In the genomic region with DNA sequence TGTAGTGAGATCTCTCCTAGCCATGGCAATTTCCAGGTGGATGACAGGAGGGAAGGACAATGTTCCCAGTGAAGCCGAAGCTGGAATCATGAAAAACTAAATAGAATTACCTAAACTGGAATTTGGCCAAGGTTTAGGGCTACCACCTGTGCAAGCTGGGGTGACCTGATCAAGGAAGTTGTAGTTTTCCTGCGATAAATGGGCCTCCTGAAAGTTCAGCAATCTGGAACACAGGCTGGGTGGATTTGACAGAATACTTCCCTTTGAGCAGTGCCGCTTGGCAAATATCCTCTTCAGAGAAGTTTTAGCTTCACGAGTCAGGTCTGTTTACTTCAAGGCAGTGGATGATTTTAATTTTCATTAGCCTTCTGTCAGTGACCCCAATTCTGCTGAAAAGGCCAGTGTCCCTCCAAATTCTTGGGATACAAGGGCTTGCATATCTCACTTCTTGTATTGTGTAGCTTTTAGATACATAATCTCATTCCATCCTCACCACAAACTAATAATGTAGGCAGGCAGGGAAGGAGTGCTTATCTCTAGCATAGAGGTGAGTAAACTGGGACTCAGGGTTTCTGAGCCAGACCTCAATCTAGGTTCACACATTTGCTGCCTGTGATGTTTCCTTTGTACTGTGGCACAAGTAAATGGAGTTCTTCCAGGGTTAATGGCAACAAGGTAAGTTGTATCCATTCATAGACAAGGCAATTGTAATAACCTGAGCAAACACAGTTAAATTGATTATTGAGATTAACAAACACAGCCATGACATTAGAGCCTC, we compare ENCODE assay signal across 27 cellular contexts.
A peak's percentile ranks its signal among the peaks of the same experiment; 100 is the strongest.
DNase-seq lines count a peak whose midpoint lies in the region; ATAC-seq and TF ChIP-seq lines count a peak whose summit lies in the region.
"Had no signal": no experiment of that assay in that cellular context is flagged by ENCODE, and none has a peak within 500 bp of the region (broad histone marks: within the 10 kb centered on the region; RNA-seq: fewer than 3 reads in every experiment).

No MANE protein-coding gene starts in this region.

- peaks cover 20% of the 10 kb centered on the region for H3K4me1 ChIP-seq in endodermal cell (ENCODE audit: control insufficient read depth, insufficient read depth, low read length)
- H3K4me1 ChIP-seq: BLaER1, HAP-1 had no signal

- H3K4me1 Mint-ChIP-seq in endodermal cell (peaks cover 47% of the 10 kb centered on the region), progenitor cell of endocrine pancreas (ENCODE audit: low read depth) (peaks cover 37% of the 10 kb centered on the region)

- whole genome bisulfite sequencing in endodermal cell (ENCODE audit: insufficient coverage in 1 of 2, insufficient read length in 1 of 2), 2 experiments, result 77 to 79% methylated on average over 4 of the region's 4 CpGs

- peak overlapping the region; percentile 47 for H3K4me3 ChIP-seq in endodermal cell (ENCODE audit: low read length)
- H3K4me3 ChIP-seq: BLaER1, GM12878, HAP-1 had no signal

- H3K36me3 Mint-ChIP-seq in endodermal cell (ENCODE audit: low read depth) (no peaks in the 10 kb centered on the region), progenitor cell of endocrine pancreas (ENCODE audit: insufficient read depth) (no peaks in the 10 kb centered on the region)

- no peaks in the 10 kb centered on the region for H3K27me3 Mint-ChIP-seq in endodermal cell (ENCODE audit: insufficient read depth)
- peaks cover 7% of the 10 kb centered on the region for H3K27me3 Mint-ChIP-seq in progenitor cell of endocrine pancreas
- H3K27me3 Mint-ChIP-seq: CD4-positive, alpha-beta T cell had no signal

- ATAC-seq in GM18861 (IDR thresholded peaks at IDR 0.05; ENCODE audit: unreplicated experiment) (no peak), HG03196 (IDR thresholded peaks at IDR 0.05; ENCODE audit: unreplicated experiment) (no peak)
- ATAC-seq: GM12878, PC-3 had no signal

- no peaks in the 10 kb centered on the region for H3K9me3 ChIP-seq in endodermal cell (ENCODE audit: control insufficient read depth, low read length)
- H3K9me3 ChIP-seq: BLaER1, HAP-1 had no signal

- H3K4me3 Mint-ChIP-seq in endodermal cell, result peak overlapping the region; percentile 19
- no peak overlapping the region for H3K4me3 Mint-ChIP-seq in progenitor cell of endocrine pancreas (ENCODE audit: low read depth)
- H3K4me3 Mint-ChIP-seq: CD4-positive, alpha-beta T cell had no signal

- no peak overlapping the region for H3K27ac ChIP-seq in endodermal cell (ENCODE audit: low read depth, low read length)
- H3K27ac ChIP-seq: 22Rv1, BLaER1 had no signal

- H3K27ac Mint-ChIP-seq in endodermal cell, result peak overlapping the region; percentile 49
- peak overlapping the region; percentile 87 for H3K27ac Mint-ChIP-seq in progenitor cell of endocrine pancreas
- H3K27ac Mint-ChIP-seq: CD4-positive, alpha-beta T cell had no signal

- H3K9ac ChIP-seq in endodermal cell (ENCODE audit: extremely low read depth, low read length, poor library complexity, severe bottlenecking), result no peak overlapping the region
- H3K9ac ChIP-seq: BLaER1 had no signal

- DNase-seq in NCI-H748 (lab: John Stamatoyannopoulos, UW; ENCODE audit: unreplicated experiment) (peak; percentile 16), NCI-H748 treated with DMSO at 0.1 percent for 48 hours (lab: John Stamatoyannopoulos, UW) (no peak), NCI-H69 (lab: John Stamatoyannopoulos, UW) (peak; percentile 16), endodermal cell (no peak), progenitor cell of endocrine pancreas (ENCODE audit: low spot score, unreplicated experiment) (no peak), DMS79 treated with DMSO at 0.1 percent for 48 hours (lab: John Stamatoyannopoulos, UW) (no peak)
- DNase-seq: ACHN; CD4-positive, alpha-beta T cell; COR-L47; DMS 273 treated with DMSO at 0.1 percent for 48 hours; DND-41; Karpas-422; MV-4-11; NCI-H1105 treated with DMSO at 0.1 percent for 48 hours; NCI-H1694 treated with DMSO at 0.1 percent for 48 hours; NCI-H2107; NCI-H446 treated with DMSO at 0.1 percent for 48 hours; NCI-H526 treated with DMSO at 0.1 percent for 48 hours; PC-3; Right ventricle myocardium superior; SW 1271 had no signal

- H3K36me3 ChIP-seq in endodermal cell (ENCODE audit: control insufficient read depth, insufficient read depth, low read length), result no peaks in the 10 kb centered on the region
- H3K36me3 ChIP-seq: BLaER1, HAP-1 had no signal

- no peaks in the 10 kb centered on the region for H3K27me3 ChIP-seq in endodermal cell (ENCODE audit: control insufficient read depth, insufficient read depth, low read length, poor library complexity, severe bottlenecking)
- H3K27me3 ChIP-seq: BLaER1 had no signal

- H3K9me3 Mint-ChIP-seq in endodermal cell, result no peaks in the 10 kb centered on the region
- peaks cover 3% of the 10 kb centered on the region for H3K9me3 Mint-ChIP-seq in progenitor cell of endocrine pancreas (ENCODE audit: low read depth)

- TF ChIP-seq CTCF in endodermal cell (conservative IDR thresholded peaks at IDR 0.05) (no peak), progenitor cell of endocrine pancreas (IDR thresholded peaks at IDR 0.05; ENCODE audit: unreplicated experiment) (no peak)

Comparison
In these comparisons a context has a peak if more than half of its experiments do, and no peak if none do; other contexts are left out.
1. DNase-seq: peak in NCI-H748 (single experiment) and NCI-H69 (single experiment); none in NCI-H748 treated with DMSO at 0.1 percent for 48 hours (single experiment), endodermal cell (single experiment), progenitor cell of endocrine pancreas (single experiment) and DMS79 treated with DMSO at 0.1 percent for 48 hours (single experiment).